In genomic region chr5:34957857-34958690, GRCh38 we compare ENCODE assay signal across 8 cellular contexts. TPM values are rescaled to one million over a fixed set of nuclear protein-coding genes. Genes with fewer than 3 reads are reported as not detected.
DNase-seq lines count a peak whose midpoint lies in the region; ATAC-seq and TF ChIP-seq lines count a peak whose summit lies in the region.

No MANE protein-coding gene starts in this region.

- H3K27me3 Mint-ChIP-seq in natural killer cell (ENCODE audit: low read depth in 2 of 2), result no peaks in the 10 kb centered on the region
- no peaks in the 10 kb centered on the region for H3K27me3 Mint-ChIP-seq in natural killer cell treated with Interleukin-12 subunit alpha and Interleukin-12 subunit beta and Interleukin-15 and Interleukin-18, amount 100 ng/mL, for 72 hours

- TF ChIP-seq CTCF in natural killer cell (IDR thresholded peaks at IDR 0.05), result peak; percentile 17

- peaks cover 14% of the 10 kb centered on the region for H3K36me3 Mint-ChIP-seq in natural killer cell
- H3K36me3 Mint-ChIP-seq in natural killer cell treated with Interleukin-12 subunit alpha and Interleukin-12 subunit beta and Interleukin-15 and Interleukin-18, amount 100 ng/mL, for 72 hours, result peaks cover 15% of the 10 kb centered on the region

- no peaks in the 10 kb centered on the region for H3K4me1 Mint-ChIP-seq in natural killer cell
- peaks cover 0 to 7% of the 10 kb centered on the region in 2 donors for H3K4me1 Mint-ChIP-seq in natural killer cell treated with Interleukin-12 subunit alpha and Interleukin-12 subunit beta and Interleukin-15 and Interleukin-18, amount 100 ng/mL, for 72 hours (ENCODE audit: low read depth in 2 of 2)

- H3K9me3 Mint-ChIP-seq in natural killer cell, result no peaks in the 10 kb centered on the region
- no peaks in the 10 kb centered on the region for H3K9me3 Mint-ChIP-seq in natural killer cell treated with Interleukin-12 subunit alpha and Interleukin-12 subunit beta and Interleukin-15 and Interleukin-18, amount 100 ng/mL, for 72 hours

- DNase-seq in natural killer cell (no peak), RKO (ENCODE audit: low spot score) (peak; percentile 54), fibroblast of gingiva (ENCODE audit: low read depth) (peak; percentile 9), retina (peak; percentile 29), NCI-H1048 (lab: John Stamatoyannopoulos, UW) (no peak), HK-2 (ENCODE audit: unreplicated experiment) (no peak)
- DNase-seq in natural killer cell treated with Interleukin-12 subunit alpha and Interleukin-12 subunit beta and Interleukin-15 and Interleukin-18, amount 100 ng/mL, for 72 hours (ENCODE audit: low spot score), result no peak

- ATAC-seq in natural killer cell, result peak in 1 of 3 donors; percentile 59
- ATAC-seq in natural killer cell treated with Interleukin-12 subunit alpha and Interleukin-12 subunit beta and Interleukin-15 and Interleukin-18, amount 100 ng/mL, for 72 hours, result no peak
- ATAC-seq in HG02981 (IDR thresholded peaks at IDR 0.05; ENCODE audit: unreplicated experiment), result peak; percentile 42

- H3K27ac Mint-ChIP-seq in natural killer cell, result peak overlapping the region in 1 of 2 donors; percentile 10
- H3K27ac Mint-ChIP-seq in natural killer cell treated with Interleukin-12 subunit alpha and Interleukin-12 subunit beta and Interleukin-15 and Interleukin-18, amount 100 ng/mL, for 72 hours, result no peak overlapping the region

- no peak overlapping the region for H3K4me3 Mint-ChIP-seq in natural killer cell
- H3K4me3 Mint-ChIP-seq in natural killer cell treated with Interleukin-12 subunit alpha and Interleukin-12 subunit beta and Interleukin-15 and Interleukin-18, amount 100 ng/mL, for 72 hours, result no peak overlapping the region

- intact Hi-C loops in natural killer cell (cut with micrococcal nuclease), result loop anchor here (10.0 kb wide), 1 partner anchor 967 kb away; no protein-coding TSS in a partner anchor

RNA-seq across cellular contexts. Expression of gene DNAJC21, which starts 28.7 kb away (rescaled TPM):
- total RNA-seq in natural killer cell, result 10 to 100 TPM; 46.8 to 57.9 (median 56.1) TPM
- 10 to 100 TPM; 45.8 to 50.7 TPM for total RNA-seq in natural killer cell treated with Interleukin-12 subunit alpha and Interleukin-12 subunit beta and Interleukin-15 and Interleukin-18, amount 100 ng/mL, for 72 hours

RNA-seq across cellular contexts. Expression of gene BRIX1, which starts 42.6 kb away (rescaled TPM):
- total RNA-seq in natural killer cell, result 10 to 100 TPM; 18.0 to 30.9 (median 30.6) TPM
- 10 to 100 TPM; 48.8 to 73.7 TPM for total RNA-seq in natural killer cell treated with Interleukin-12 subunit alpha and Interleukin-12 subunit beta and Interleukin-15 and Interleukin-18, amount 100 ng/mL, for 72 hours

RNA-seq across cellular contexts. Expression of gene RAD1, which starts 42.8 kb away (rescaled TPM):
- total RNA-seq in natural killer cell, result 10 to 100 TPM; 24.3 to 30.9 (median 29.7) TPM
- total RNA-seq in natural killer cell treated with Interleukin-12 subunit alpha and Interleukin-12 subunit beta and Interleukin-15 and Interleukin-18, amount 100 ng/mL, for 72 hours, result 10 to 100 TPM; 24.3 to 38.3 TPM

Comparison
In these comparisons a context has a peak if more than half of its experiments do, and no peak if none do; other contexts are left out.
1. DNase-seq: peak in RKO (single experiment), fibroblast of gingiva (single experiment) and retina (single experiment); none in natural killer cell (single experiment), natural killer cell treated with Interleukin-12 subunit alpha and Interleukin-12 subunit beta and Interleukin-15 and Interleukin-18, amount 100 ng/mL, for 72 hours (single experiment), NCI-H1048 (single experiment) and HK-2 (single experiment).